Comparison of ENCODE assay signal across 17 cellular contexts in the genomic region with DNA sequence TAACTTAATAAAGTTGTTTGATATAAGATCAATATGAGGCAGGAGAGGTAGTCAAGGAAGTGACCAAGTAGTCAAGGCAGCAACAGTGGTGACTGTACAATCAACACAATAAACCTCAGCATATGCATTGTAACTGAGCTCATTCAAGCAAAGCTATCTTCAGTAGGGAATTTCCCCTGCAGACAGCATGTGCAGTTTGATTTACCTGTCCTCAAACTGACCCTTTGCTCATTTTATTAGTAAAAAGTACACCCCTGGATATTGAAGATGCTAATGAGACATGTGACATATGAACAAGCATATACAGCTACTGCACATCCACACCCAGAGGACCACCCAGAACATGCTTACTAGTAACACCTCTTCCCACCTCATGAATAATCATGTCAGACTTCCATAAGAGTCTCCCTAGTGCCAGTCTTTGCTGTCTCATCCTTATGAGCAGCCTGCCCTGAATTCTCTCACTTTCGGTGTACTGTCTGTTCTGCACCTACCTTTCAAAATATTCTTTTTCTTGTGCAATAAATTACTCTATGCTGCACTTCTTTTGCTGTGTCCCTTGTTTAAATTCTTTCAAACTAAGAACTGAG. TPM values are rescaled to one million over a fixed set of nuclear protein-coding genes. Genes with fewer than 3 reads are reported as not detected.
DNase-seq lines count a peak whose midpoint lies in the region; ATAC-seq lines count a peak whose summit lies in the region.
"Had no signal": no experiment of that assay in that cellular context is flagged by ENCODE, and none has a peak within 500 bp of the region (broad histone marks: within the 10 kb centered on the region; RNA-seq: fewer than 3 reads in every experiment).

No MANE protein-coding gene starts in this region.

- ATAC-seq in GM19351 (IDR thresholded peaks at IDR 0.05; ENCODE audit: unreplicated experiment): peak; percentile 72
- ATAC-seq in HG03432 (IDR thresholded peaks at IDR 0.05; ENCODE audit: unreplicated experiment): peak; percentile 82
- no peak for ATAC-seq in GM18498 (IDR thresholded peaks at IDR 0.05; ENCODE audit: unreplicated experiment)

- peak overlapping the region; percentile 49 for H3K27ac ChIP-seq in epithelial cell of prostate
- H3K27ac ChIP-seq: GM23248, sigmoid colon, transverse colon had no signal

- DNase-seq in Daoy (ENCODE audit: low read depth): peak; percentile 65
- DNase-seq in epithelial cell of prostate (ENCODE audit: low read depth, low spot score): peak; percentile 61
- no peak for DNase-seq in HK-2 (ENCODE audit: unreplicated experiment)
- no peak for DNase-seq in cerebellar nuclear complex (lab: John Stamatoyannopoulos, UW)
- DNase-seq in stimulated activated naive CD4-positive, alpha-beta T cell treated with Interleukin-2 at 50 U/mL for 16 hours (lab: John Stamatoyannopoulos, UW): no peak
- DNase-seq: activated CD4-positive, alpha-beta T cell treated with anti-CD3 and anti-CD28 coated beads for 4 hours; activated gamma-delta T cell; CD4-positive, CD25-positive, alpha-beta regulatory T cell; naive thymus-derived CD8-positive, alpha-beta T cell; NCI-H1048; NCI-H69; sigmoid colon; transverse colon had no signal

RNA-seq across cellular contexts. Expression of gene C2orf81, which starts 15.3 kb away (rescaled TPM):
- 1.4 TPM in 2 replicates for total RNA-seq in Daoy (2014; rRNA removed; shearing (Covaris generic))

RNA-seq across cellular contexts. Expression of gene WDR54, which starts 15.4 kb away (rescaled TPM):
- total RNA-seq in Daoy (2014; rRNA removed; shearing (Covaris generic)): 62.2 and 68.1 TPM in 2 replicates

RNA-seq across cellular contexts. Expression of gene DCTN1, which starts 26.0 kb away (rescaled TPM):
- 74.5 and 74.8 TPM in 2 replicates for total RNA-seq in Daoy (2014; rRNA removed; shearing (Covaris generic))

RNA-seq across cellular contexts. Expression of gene RTKN, which starts 35.6 kb away (rescaled TPM):
- 5.4 and 6.9 TPM in 2 replicates for total RNA-seq in Daoy (2014; rRNA removed; shearing (Covaris generic))

RNA-seq across cellular contexts. Expression of gene INO80B, which starts 48.8 kb away (rescaled TPM):
- 13.8 and 17.8 TPM in 2 replicates for total RNA-seq in Daoy (2014; rRNA removed; shearing (Covaris generic))

Comparison
In these comparisons a context has a peak if more than half of its experiments do, and no peak if none do; other contexts are left out.
1. DNase-seq: peak in Daoy (single experiment) and epithelial cell of prostate (single experiment); none in HK-2 (single experiment), cerebellar nuclear complex (0 of 2) and stimulated activated naive CD4-positive, alpha-beta T cell treated with Interleukin-2 at 50 U/mL for 16 hours (single experiment).